ENCODE assay signal across 8 cellular contexts in the genomic region with DNA sequence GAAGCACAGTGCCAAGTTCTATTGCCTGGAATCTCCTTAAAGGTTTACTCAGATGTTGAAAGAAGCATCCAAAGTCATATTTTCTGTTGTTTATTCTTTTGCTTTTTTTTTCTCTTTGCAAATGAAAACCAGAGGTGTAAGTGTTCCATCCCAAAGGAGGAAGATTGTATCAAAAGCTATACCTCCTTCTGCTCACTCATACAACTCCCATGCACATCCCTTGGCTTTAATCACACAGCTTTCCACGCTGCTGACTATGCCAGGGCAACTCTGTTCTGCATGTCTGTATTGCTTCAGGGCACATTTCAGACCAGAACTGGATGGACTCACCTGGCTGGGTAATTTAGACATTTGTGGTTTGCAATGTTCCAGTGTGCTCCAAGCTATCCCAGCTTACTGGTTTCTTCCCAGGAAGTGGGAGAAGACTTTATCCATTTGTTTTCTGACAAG.
A peak's percentile ranks its signal among the peaks of the same experiment; 100 is the strongest.
DNase-seq lines count a peak whose midpoint lies in the region; ATAC-seq and TF ChIP-seq lines count a peak whose summit lies in the region.

No MANE protein-coding gene starts in this region.

- TF ChIP-seq POLR2A in transverse colon (IDR thresholded peaks at IDR 0.05) = no peak

- H3K27ac Mint-ChIP-seq in activated CD4-positive, alpha-beta memory T cell treated with anti-CD3 and anti-CD28 coated beads, Interleukin-2, amount 10 ng/mL, durations not matched to agents 7 days and 5 days = peak overlapping the region; percentile 95
- H3K27ac Mint-ChIP-seq in activated CD4-positive, alpha-beta memory T cell treated with anti-CD3 and anti-CD28 coated beads for 36 hours = no peak overlapping the region
- H3K27ac Mint-ChIP-seq in activated T-helper 17 cell treated with anti-CD3 and anti-CD28 coated beads, Interleukin-2, amount 50 U/mL, for 72 hours = peak overlapping the region; percentile 86

- DNase-seq in activated CD4-positive, alpha-beta memory T cell treated with anti-CD3 and anti-CD28 coated beads, Interleukin-2, amount 10 ng/mL, durations not matched to agents 7 days and 5 days = no peak
- no peak for DNase-seq in activated CD4-positive, alpha-beta memory T cell treated with anti-CD3 and anti-CD28 coated beads for 36 hours
- DNase-seq in left kidney (ENCODE audit: low read depth, low spot score) (peak; percentile 51), transverse colon (no peak), DMS 273 (lab: John Stamatoyannopoulos, UW; ENCODE audit: unreplicated experiment) (no peak)

- no peaks in the 10 kb centered on the region for H3K9me3 ChIP-seq in transverse colon

- TF ChIP-seq CTCF in transverse colon (IDR thresholded peaks at IDR 0.05) = no peak

- peak overlapping the region; percentile 68 to 78 (median 75) for H3K27ac ChIP-seq in transverse colon

- H3K4me3 ChIP-seq in transverse colon = no peak overlapping the region

- H3K27me3 ChIP-seq in transverse colon = no peaks in the 10 kb centered on the region

- no peaks in the 10 kb centered on the region for H3K9me3 Mint-ChIP-seq in activated CD4-positive, alpha-beta memory T cell treated with anti-CD3 and anti-CD28 coated beads, Interleukin-2, amount 10 ng/mL, durations not matched to agents 7 days and 5 days
- no peaks in the 10 kb centered on the region for H3K9me3 Mint-ChIP-seq in activated CD4-positive, alpha-beta memory T cell treated with anti-CD3 and anti-CD28 coated beads for 36 hours
- no peaks in the 10 kb centered on the region for H3K9me3 Mint-ChIP-seq in activated T-helper 17 cell treated with anti-CD3 and anti-CD28 coated beads, Interleukin-2, amount 50 U/mL, for 72 hours

- in situ Hi-C loops in transverse colon (cut with MboI; ENCODE audit: low pct_ligation_motif_present in 1 of 4, low pct_unique_long_range_greater_than_20kb in 1 of 4, low sequenced_read_pairs in 3 of 4) = loop anchor here in 1 of 4 donors (10.0 kb wide), 1 partner anchor 402 kb away; the partner anchor contains the start of gene TBL1XR1

- H3K36me3 Mint-ChIP-seq in activated CD4-positive, alpha-beta memory T cell treated with anti-CD3 and anti-CD28 coated beads, Interleukin-2, amount 10 ng/mL, durations not matched to agents 7 days and 5 days (ENCODE audit: low read depth) = peaks cover 4% of the 10 kb centered on the region
- H3K36me3 Mint-ChIP-seq in activated CD4-positive, alpha-beta memory T cell treated with anti-CD3 and anti-CD28 coated beads for 36 hours = no peaks in the 10 kb centered on the region
- H3K36me3 Mint-ChIP-seq in activated T-helper 17 cell treated with anti-CD3 and anti-CD28 coated beads, Interleukin-2, amount 50 U/mL, for 72 hours (ENCODE audit: low read depth) = no peaks in the 10 kb centered on the region

- H3K4me3 Mint-ChIP-seq in activated CD4-positive, alpha-beta memory T cell treated with anti-CD3 and anti-CD28 coated beads, Interleukin-2, amount 10 ng/mL, durations not matched to agents 7 days and 5 days = no peak overlapping the region
- H3K4me3 Mint-ChIP-seq in activated CD4-positive, alpha-beta memory T cell treated with anti-CD3 and anti-CD28 coated beads for 36 hours = no peak overlapping the region
- H3K4me3 Mint-ChIP-seq in activated T-helper 17 cell treated with anti-CD3 and anti-CD28 coated beads, Interleukin-2, amount 50 U/mL, for 72 hours = peak overlapping the region; percentile 74

- no peak for TF ChIP-seq EP300 in transverse colon (IDR thresholded peaks at IDR 0.05; ENCODE audit: low read depth)

- H3K36me3 ChIP-seq in transverse colon = no peaks in the 10 kb centered on the region

- POLR2A ChIA-PET in activated CD4-positive, alpha-beta memory T cell treated with anti-CD3 and anti-CD28 coated beads, Interleukin-2, amount 10 ng/mL, durations not matched to agents 7 days and 5 days (lab: Charles Lee) = interaction anchor here (0.8 to 3.2 kb wide), 7 partner anchors 8 to 399 kb away, joined by 3 to 13 read pairs (median 5); no protein-coding TSS in a partner anchor
- POLR2A ChIA-PET in activated CD4-positive, alpha-beta memory T cell treated with anti-CD3 and anti-CD28 coated beads for 36 hours (lab: Charles Lee) = no interaction called here

- intact Hi-C loops in activated CD4-positive, alpha-beta memory T cell treated with anti-CD3 and anti-CD28 coated beads for 36 hours (cut with micrococcal nuclease) = loop anchor here (1.0 to 10.0 kb wide), 6 partner anchors 50 to 542 kb away; partner anchors contain the start of gene TBL1XR1
- intact Hi-C loops in transverse colon (cut with DNase I; ENCODE audit: low total_unique reads) = loop anchor here (10.0 kb wide), 1 partner anchor 132 kb away; no protein-coding TSS in a partner anchor

- no peak for ATAC-seq in activated T-helper 17 cell treated with anti-CD3 and anti-CD28 coated beads, Interleukin-2, amount 50 U/mL, for 72 hours (replicated peaks)
- ATAC-seq in GM19351 (IDR thresholded peaks at IDR 0.05; ENCODE audit: unreplicated experiment) = no peak
- ATAC-seq in HG02973 (IDR thresholded peaks at IDR 0.05; ENCODE audit: unreplicated experiment) = no peak

- CTCF ChIA-PET in activated CD4-positive, alpha-beta memory T cell treated with anti-CD3 and anti-CD28 coated beads, Interleukin-2, amount 10 ng/mL, durations not matched to agents 7 days and 5 days (lab: Charles Lee) = interaction anchor here (1.3 kb wide), 1 partner anchor 46 kb away, joined by 5 read pairs; no protein-coding TSS in a partner anchor
- CTCF ChIA-PET in activated CD4-positive, alpha-beta memory T cell treated with anti-CD3 and anti-CD28 coated beads for 36 hours (lab: Charles Lee) = no interaction called here

- peaks cover 14 to 41% (median 22%) of the 10 kb centered on the region in 4 donors for H3K4me1 ChIP-seq in transverse colon

- no peaks in the 10 kb centered on the region for H3K27me3 Mint-ChIP-seq in activated CD4-positive, alpha-beta memory T cell treated with anti-CD3 and anti-CD28 coated beads, Interleukin-2, amount 10 ng/mL, durations not matched to agents 7 days and 5 days
- H3K27me3 Mint-ChIP-seq in activated CD4-positive, alpha-beta memory T cell treated with anti-CD3 and anti-CD28 coated beads for 36 hours = no peaks in the 10 kb centered on the region
- no peaks in the 10 kb centered on the region for H3K27me3 Mint-ChIP-seq in activated T-helper 17 cell treated with anti-CD3 and anti-CD28 coated beads, Interleukin-2, amount 50 U/mL, for 72 hours

- 75% methylated on average over 1 of the region's 1 CpG; no CpG with 5 or more reads in 1 of the 2 donors for WGBS in transverse colon (ENCODE audit: low coverage in 1 of 2), 2 donors

- peaks cover 65% of the 10 kb centered on the region for H3K4me1 Mint-ChIP-seq in activated CD4-positive, alpha-beta memory T cell treated with anti-CD3 and anti-CD28 coated beads, Interleukin-2, amount 10 ng/mL, durations not matched to agents 7 days and 5 days
- peaks cover 76% of the 10 kb centered on the region for H3K4me1 Mint-ChIP-seq in activated CD4-positive, alpha-beta memory T cell treated with anti-CD3 and anti-CD28 coated beads for 36 hours (ENCODE audit: low read depth)
- H3K4me1 Mint-ChIP-seq in activated T-helper 17 cell treated with anti-CD3 and anti-CD28 coated beads, Interleukin-2, amount 50 U/mL, for 72 hours = peaks cover 41% of the 10 kb centered on the region
